33 cellular contexts compared by ENCODE assay signal in genomic region chr13:24301434-24301833, GRCh38. TPM values are rescaled to one million over a fixed set of nuclear protein-coding genes. Genes with fewer than 3 reads are reported as not detected.
"Had no signal": no experiment of that assay in that cellular context is flagged by ENCODE, and none has a peak within 500 bp of the region (broad histone marks: within the 10 kb centered on the region; RNA-seq: fewer than 3 reads in every experiment).

No MANE protein-coding gene starts in this region.

- H3K27me3 ChIP-seq: brain microvascular endothelial cell, esophagus squamous epithelium, pancreas had no signal

- H3K9ac ChIP-seq: SK-N-SH had no signal

- H3K27ac ChIP-seq: brain microvascular endothelial cell, epithelial cell of prostate, esophagus squamous epithelium, lower lobe of right lung, pancreas, prostate gland, thoracic aorta, WERI-Rb-1 had no signal

- H3K4me1 ChIP-seq: esophagus squamous epithelium, prostate gland had no signal

- H3K9me3 Mint-ChIP-seq: activated naive CD8-positive, alpha-beta T cell treated with anti-CD3 and anti-CD28 coated beads, Interleukin-2, amount 10 ng/mL, durations not matched to agents 7 days and 5 days; dendritic cell treated with granulocyte-macrophage colony-stimulating factor and Interleukin-4, amounts not matched to agents 40 ng/mL and 50 ng/mL, for 4 days; T-helper 1 cell treated with Interleukin-12 subunit alpha and Interleukin-12 subunit beta and Interleukin-4 antibody, amounts not matched to agents 30 μg/mL and 1 μg/mL, for 36 hours had no signal

- H3K4me3 ChIP-seq: esophagus squamous epithelium, lower lobe of right lung, mucosa of descending colon, pancreas, prostate gland, smooth muscle cell, thoracic aorta had no signal

- H3K27ac Mint-ChIP-seq: activated naive CD8-positive, alpha-beta T cell treated with anti-CD3 and anti-CD28 coated beads, Interleukin-2, amount 10 ng/mL, durations not matched to agents 7 days and 5 days; dendritic cell treated with granulocyte-macrophage colony-stimulating factor and Interleukin-4, amounts not matched to agents 40 ng/mL and 50 ng/mL, for 4 days; T-helper 1 cell treated with Interleukin-12 subunit alpha and Interleukin-12 subunit beta and Interleukin-4 antibody, amounts not matched to agents 30 μg/mL and 1 μg/mL, for 36 hours had no signal

- DNase-seq: activated CD4-positive, alpha-beta T cell treated with anti-CD3 and anti-CD28 coated beads for 48 hours; activated CD4-positive, alpha-beta T cell treated with anti-CD3 and anti-CD28 coated beads, Interleukin-2, amount 50 U/mL, for 48 hours; activated gamma-delta T cell; activated naive CD8-positive, alpha-beta T cell treated with anti-CD3 and anti-CD28 coated beads, Interleukin-2, amount 10 ng/mL, durations not matched to agents 7 days and 5 days; amniotic stem cell; brain microvascular endothelial cell; esophagus squamous epithelium; foreskin melanocyte; kidney glomerular epithelial cell; lower lobe of right lung; mucosa of descending colon; pancreas; retina; SK-N-SH; stimulated activated CD4-positive, alpha-beta T cell treated with anti-CD3 and anti-CD28 coated beads, Interleukin-15, amount 100 ng/mL, for 24 hours; stimulated activated CD4-positive, alpha-beta T cell treated with anti-CD3 and anti-CD28 coated beads, Interleukin-2, amount 100 ng/mL, for 24 hours; stimulated activated naive CD4-positive, alpha-beta T cell; SW 1271; T1000; trophoblast cell; WERI-Rb-1 had no signal

- ATAC-seq: activated CD4-positive, CD25-positive, alpha-beta regulatory T cell treated with anti-CD3 and anti-CD28 coated beads, Interleukin-2, amount 50 U/mL, for 24 hours; left lobe of liver; lower lobe of right lung; mucosa of descending colon; pancreas had no signal

- H3K36me3 ChIP-seq: brain microvascular endothelial cell had no signal

- H3K4me3 Mint-ChIP-seq: activated naive CD8-positive, alpha-beta T cell treated with anti-CD3 and anti-CD28 coated beads, Interleukin-2, amount 10 ng/mL, durations not matched to agents 7 days and 5 days; dendritic cell treated with granulocyte-macrophage colony-stimulating factor and Interleukin-4, amounts not matched to agents 40 ng/mL and 50 ng/mL, for 4 days; T-helper 1 cell treated with Interleukin-12 subunit alpha and Interleukin-12 subunit beta and Interleukin-4 antibody, amounts not matched to agents 30 μg/mL and 1 μg/mL, for 36 hours had no signal

- H3K27me3 Mint-ChIP-seq: activated naive CD8-positive, alpha-beta T cell treated with anti-CD3 and anti-CD28 coated beads, Interleukin-2, amount 10 ng/mL, durations not matched to agents 7 days and 5 days; dendritic cell treated with granulocyte-macrophage colony-stimulating factor and Interleukin-4, amounts not matched to agents 40 ng/mL and 50 ng/mL, for 4 days had no signal

- H3K9me3 ChIP-seq: esophagus squamous epithelium, lower lobe of right lung, mucosa of descending colon, pancreas, prostate gland, SK-N-SH, thoracic aorta had no signal

RNA-seq across cellular contexts. Expression of gene C1QTNF9, which starts 7.9 kb away (rescaled TPM):
- total RNA-seq: activated naive CD8-positive, alpha-beta T cell treated with anti-CD3 and anti-CD28 coated beads, Interleukin-2, amount 10 ng/mL, durations not matched to agents 7 days and 5 days; astrocyte; esophagus squamous epithelium; glomerular endothelial cell; lower lobe of right lung; myocyte; smooth muscle cell had no signal
- polyA plus RNA-seq: neural cell, SK-N-SH, smooth muscle cell had no signal
